ENCODE assay signal across 25 cellular contexts in genomic region chr5:134891473-134891872, GRCh38. TPM values are rescaled to one million over a fixed set of nuclear protein-coding genes. Genes with fewer than 3 reads are reported as not detected.
DNase-seq lines count a peak whose midpoint lies in the region; ATAC-seq and TF ChIP-seq lines count a peak whose summit lies in the region.
"Had no signal": no experiment of that assay in that cellular context is flagged by ENCODE, and none has a peak within 500 bp of the region (broad histone marks: within the 10 kb centered on the region; RNA-seq: fewer than 3 reads in every experiment).

No MANE protein-coding gene starts in this region.

- no peak overlapping the region for H3K27ac Mint-ChIP-seq in activated T-cell treated with anti-CD3 and anti-CD28 coated beads, Interleukin-2, amount 50 U/mL, for 72 hours
- H3K27ac Mint-ChIP-seq in stimulated activated naive CD8-positive, alpha-beta T cell treated with anti-CD3 and anti-CD28 coated beads, Interleukin-15, amount 100 ng/mL, for 72 hours: no peak overlapping the region

- H3K9me3 ChIP-seq in effector memory CD4-positive, alpha-beta T cell (ENCODE audit: control insufficient read depth, low read length): no peaks in the 10 kb centered on the region
- H3K9me3 ChIP-seq: BE2C had no signal

- H3K36me3 ChIP-seq in effector memory CD4-positive, alpha-beta T cell (ENCODE audit: control insufficient read depth, insufficient read depth, low read length): peaks cover 30% of the 10 kb centered on the region

- DNase-seq in activated T-cell treated with anti-CD3 and anti-CD28 coated beads, Interleukin-2, amount 50 U/mL, for 72 hours: no peak
- DNase-seq in activated T-cell treated with anti-CD3 and anti-CD28 coated beads, Interleukin-2, amount 50 U/mL, for 1 hour: no peak
- DNase-seq in stimulated activated naive CD8-positive, alpha-beta T cell treated with anti-CD3 and anti-CD28 coated beads, Interleukin-15, amount 100 ng/mL, for 72 hours: no peak
- DNase-seq in stimulated activated naive CD8-positive, alpha-beta T cell treated with anti-CD3 and anti-CD28 coated beads, Interleukin-15, Interleukin-2, amounts not matched to agents 100 U/mL and 50 U/mL, for 24 hours: no peak
- peak; percentile 59 for DNase-seq in mesenteric fat pad (ENCODE audit: low spot score)
- no peak for DNase-seq in coronary artery (ENCODE audit: low spot score)
- no peak for DNase-seq in effector memory CD4-positive, alpha-beta T cell
- DNase-seq: 8988T; ACHN; BE2C; C1 segment of cervical spinal cord; CD4-positive, alpha-beta memory T cell; CD4-positive, CD25-positive, alpha-beta regulatory T cell; CD8-positive, alpha-beta memory T cell; COR-L47; DMS 273 treated with DMSO at 0.1 percent for 48 hours; DMS153; DMS53; DMS79; DND-41; EL; GDM1 had no signal

- no peak overlapping the region for H3K27ac ChIP-seq in coronary artery
- H3K27ac ChIP-seq in effector memory CD4-positive, alpha-beta T cell (ENCODE audit: insufficient read depth, low read length, poor library complexity, severe bottlenecking): no peak overlapping the region
- H3K27ac ChIP-seq: BLaER1 had no signal

- H3K36me3 Mint-ChIP-seq in activated T-cell treated with anti-CD3 and anti-CD28 coated beads, Interleukin-2, amount 50 U/mL, for 72 hours (ENCODE audit: insufficient read depth in 2 of 2): peaks cover 5 to 13% of the 10 kb centered on the region in 2 donors

- H3K4me3 Mint-ChIP-seq in activated T-cell treated with anti-CD3 and anti-CD28 coated beads, Interleukin-2, amount 50 U/mL, for 72 hours: no peak overlapping the region
- no peak overlapping the region for H3K4me3 Mint-ChIP-seq in stimulated activated naive CD8-positive, alpha-beta T cell treated with anti-CD3 and anti-CD28 coated beads, Interleukin-15, amount 100 ng/mL, for 72 hours
- H3K4me3 Mint-ChIP-seq: CD14-positive monocyte; CD4-positive, alpha-beta memory T cell; CD4-positive, CD25-positive, alpha-beta regulatory T cell had no signal

- peak; percentile 44 to 58 for ATAC-seq in activated T-cell treated with anti-CD3 and anti-CD28 coated beads, Interleukin-2, amount 50 U/mL, for 72 hours (replicated peaks in 1 of 2)
- ATAC-seq in stimulated activated naive CD8-positive, alpha-beta T cell treated with anti-CD3 and anti-CD28 coated beads, Interleukin-15, amount 100 ng/mL, for 72 hours: peak; percentile 31
- no peak for ATAC-seq in stimulated activated naive CD8-positive, alpha-beta T cell treated with anti-CD3 and anti-CD28 coated beads, Interleukin-15, Interleukin-2, amounts not matched to agents 100 U/mL and 50 U/mL, for 24 hours
- ATAC-seq: GM12878 had no signal

- no peaks in the 10 kb centered on the region for H3K27me3 Mint-ChIP-seq in activated T-cell treated with anti-CD3 and anti-CD28 coated beads, Interleukin-2, amount 50 U/mL, for 72 hours (ENCODE audit: low read depth)
- no peaks in the 10 kb centered on the region for H3K27me3 Mint-ChIP-seq in stimulated activated naive CD8-positive, alpha-beta T cell treated with anti-CD3 and anti-CD28 coated beads, Interleukin-15, amount 100 ng/mL, for 72 hours
- H3K27me3 Mint-ChIP-seq: CD4-positive, alpha-beta memory T cell; CD4-positive, CD25-positive, alpha-beta regulatory T cell; CD8-positive, alpha-beta memory T cell had no signal

- H3K4me1 ChIP-seq in effector memory CD4-positive, alpha-beta T cell (ENCODE audit: control insufficient read depth, insufficient read depth, low read length, poor library complexity, severe bottlenecking): no peaks in the 10 kb centered on the region
- H3K4me1 ChIP-seq: BE2C, BLaER1 had no signal

- TF ChIP-seq CTCF in coronary artery (IDR thresholded peaks at IDR 0.05): no peak

- H3K4me3 ChIP-seq in coronary artery: no peak overlapping the region
- no peak overlapping the region for H3K4me3 ChIP-seq in effector memory CD4-positive, alpha-beta T cell (ENCODE audit: insufficient read depth, low read depth, low read length, poor library complexity, severe bottlenecking)
- H3K4me3 ChIP-seq: BLaER1, GM12878 had no signal

- no peaks in the 10 kb centered on the region for H3K9me3 Mint-ChIP-seq in activated T-cell treated with anti-CD3 and anti-CD28 coated beads, Interleukin-2, amount 50 U/mL, for 72 hours
- no peaks in the 10 kb centered on the region for H3K9me3 Mint-ChIP-seq in stimulated activated naive CD8-positive, alpha-beta T cell treated with anti-CD3 and anti-CD28 coated beads, Interleukin-15, amount 100 ng/mL, for 72 hours
- H3K9me3 Mint-ChIP-seq: CD4-positive, alpha-beta memory T cell; CD4-positive, CD25-positive, alpha-beta regulatory T cell; CD8-positive, alpha-beta memory T cell had no signal

- H3K27me3 ChIP-seq in effector memory CD4-positive, alpha-beta T cell (replicated peaks; ENCODE audit: control insufficient read depth, insufficient read depth, low read length, poor library complexity, severe bottlenecking): no peaks in the 10 kb centered on the region
- H3K27me3 ChIP-seq: BE2C, BLaER1 had no signal

- peaks cover 22% of the 10 kb centered on the region for H3K4me1 Mint-ChIP-seq in activated T-cell treated with anti-CD3 and anti-CD28 coated beads, Interleukin-2, amount 50 U/mL, for 72 hours (ENCODE audit: low read depth)
- peaks cover 11% of the 10 kb centered on the region for H3K4me1 Mint-ChIP-seq in stimulated activated naive CD8-positive, alpha-beta T cell treated with anti-CD3 and anti-CD28 coated beads, Interleukin-15, amount 100 ng/mL, for 72 hours
- H3K4me1 Mint-ChIP-seq: CD14-positive monocyte had no signal

RNA-seq across cellular contexts. Expression of gene PCBD2, which starts 13.5 kb away (rescaled TPM):
- 10 to 100 TPM; 22.1 to 22.2 TPM for total RNA-seq in activated T-cell treated with anti-CD3 and anti-CD28 coated beads, Interleukin-2, amount 50 U/mL, for 72 hours
- total RNA-seq in mesenteric fat pad: 10.7 TPM

RNA-seq across cellular contexts. Expression of gene TXNDC15, which starts 17.3 kb away (rescaled TPM):
- 10 to 100 TPM; 46.9 TPM for total RNA-seq in activated T-cell treated with anti-CD3 and anti-CD28 coated beads, Interleukin-2, amount 50 U/mL, for 72 hours
- total RNA-seq in mesenteric fat pad: 50.1 TPM

RNA-seq across cellular contexts. Expression of gene C5orf24, which starts 45.7 kb away (rescaled TPM):
- 10 to 100 TPM; 39.4 TPM for total RNA-seq in activated T-cell treated with anti-CD3 and anti-CD28 coated beads, Interleukin-2, amount 50 U/mL, for 72 hours
- total RNA-seq in mesenteric fat pad: 40.9 TPM
